In the genomic region with DNA sequence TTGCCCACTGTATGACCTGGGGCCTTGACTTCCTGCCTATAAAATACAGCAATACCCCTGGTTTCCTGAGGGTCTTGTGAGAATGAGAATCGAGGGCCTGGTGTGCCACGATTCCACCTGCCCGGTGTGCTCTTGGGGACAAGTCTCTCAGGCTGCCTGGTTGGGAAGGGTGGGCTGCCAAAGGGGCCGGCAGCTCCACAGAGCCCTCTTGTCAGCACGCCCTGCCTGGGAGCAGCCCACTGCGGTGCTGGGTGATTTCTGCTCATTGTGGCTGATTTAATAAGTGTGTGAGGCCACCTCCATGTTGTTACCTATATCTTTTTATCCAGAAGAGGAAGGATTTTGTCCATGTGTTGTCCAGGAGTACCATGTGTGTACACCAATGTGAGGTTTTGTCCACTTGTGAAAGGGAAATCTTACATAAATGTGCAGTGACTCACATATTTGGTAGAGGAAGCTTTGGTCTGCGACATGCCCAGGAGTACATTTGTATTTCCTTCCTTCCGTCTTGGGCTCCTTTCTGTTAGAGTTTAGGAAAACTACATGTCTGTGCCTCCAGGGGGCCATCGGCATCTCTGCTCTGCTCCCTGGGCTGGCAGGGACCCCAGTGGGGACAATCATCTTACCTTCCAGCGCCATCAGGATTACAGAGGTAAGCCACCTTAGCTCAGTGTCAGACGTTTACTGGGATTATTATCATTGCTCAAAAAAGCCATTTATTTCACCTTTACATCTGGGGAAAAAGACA, we compare ENCODE assay signal across 13 cellular contexts.
A peak's percentile ranks its signal among the peaks of the same experiment; 100 is the strongest.
DNase-seq lines count a peak whose midpoint lies in the region; ATAC-seq, FAIRE-seq and TF ChIP-seq lines count a peak whose summit lies in the region.
"Had no signal": no experiment of that assay in that cellular context is flagged by ENCODE, and none has a peak within 500 bp of the region (broad histone marks: within the 10 kb centered on the region; RNA-seq: fewer than 3 reads in every experiment).

No MANE protein-coding gene starts in this region.

- no peaks in the 10 kb centered on the region for H3K36me3 ChIP-seq in bronchial epithelial cell (ENCODE audit: control insufficient read depth, insufficient read depth, low read length)

- FAIRE-seq in bronchial epithelial cell (lab: Jason Lieb, UNC) = no peak
- FAIRE-seq: A204.1, GM12892 had no signal

- no peak overlapping the region for H3K27ac ChIP-seq in coronary artery

- no peaks in the 10 kb centered on the region for H3K36me3 Mint-ChIP-seq in nephron progenitor cell (ENCODE audit: low read depth)

- H3K4me3 ChIP-seq in bronchial epithelial cell (ENCODE audit: low read depth, low read length) (no peak overlapping the region), coronary artery (no peak overlapping the region)

- no peak overlapping the region for H3K27ac Mint-ChIP-seq in nephron progenitor cell

- H3K4me3 Mint-ChIP-seq in nephron progenitor cell = no peak overlapping the region

- TF ChIP-seq CTCF in bronchial epithelial cell (IDR thresholded peaks at IDR 0.05; ENCODE audit: insufficient read depth, low read length, severe bottlenecking) (no peak), nephron progenitor cell (IDR thresholded peaks at IDR 0.05) (peak; percentile 40), coronary artery (IDR thresholded peaks at IDR 0.05) (no peak)

- no peak for ATAC-seq in HG02623 (IDR thresholded peaks at IDR 0.05; ENCODE audit: unreplicated experiment)

- no peaks in the 10 kb centered on the region for H3K27me3 ChIP-seq in bronchial epithelial cell (ENCODE audit: control insufficient read depth, insufficient read depth, low read length)

- peaks cover 5% of the 10 kb centered on the region for H3K4me1 Mint-ChIP-seq in nephron progenitor cell

- DNase-seq in NCI-H1092 treated with DMSO at 0.1 percent for 48 hours (lab: John Stamatoyannopoulos, UW) (peak; percentile 25), NCI-H1092 (lab: John Stamatoyannopoulos, UW) (no peak), KBM-7 (peak; percentile 28), bronchial epithelial cell (ENCODE audit: low read depth) (peak; percentile 39), nephron progenitor cell (no peak), coronary artery (ENCODE audit: low spot score) (no peak), putamen (ENCODE audit: low spot score) (no peak)
- DNase-seq: caudate nucleus, GOT3, occipital lobe had no signal

- H3K27me3 Mint-ChIP-seq in nephron progenitor cell (ENCODE audit: low read depth, poor library complexity) = peaks cover 6% of the 10 kb centered on the region

- peaks cover 27% of the 10 kb centered on the region for H3K9me3 Mint-ChIP-seq in nephron progenitor cell

- in situ Hi-C loops in KBM-7 (cut with MboI; ENCODE audit: low pct_unique_long_range_greater_than_20kb, low sequenced_read_pairs) = loop anchor here (10.0 to 25.0 kb wide), 3 partner anchors 98 to 527 kb away; a partner anchor contains a TSS

Comparison
In these comparisons a context has a peak if more than half of its experiments do, and no peak if none do; other contexts are left out.
1. DNase-seq: peak in NCI-H1092 treated with DMSO at 0.1 percent for 48 hours (single experiment), KBM-7 (single experiment) and bronchial epithelial cell (single experiment); none in NCI-H1092 (single experiment), nephron progenitor cell (single experiment), coronary artery (single experiment) and putamen (single experiment).